Comparison of ENCODE assay signal across 1 cellular context in the genomic region with DNA sequence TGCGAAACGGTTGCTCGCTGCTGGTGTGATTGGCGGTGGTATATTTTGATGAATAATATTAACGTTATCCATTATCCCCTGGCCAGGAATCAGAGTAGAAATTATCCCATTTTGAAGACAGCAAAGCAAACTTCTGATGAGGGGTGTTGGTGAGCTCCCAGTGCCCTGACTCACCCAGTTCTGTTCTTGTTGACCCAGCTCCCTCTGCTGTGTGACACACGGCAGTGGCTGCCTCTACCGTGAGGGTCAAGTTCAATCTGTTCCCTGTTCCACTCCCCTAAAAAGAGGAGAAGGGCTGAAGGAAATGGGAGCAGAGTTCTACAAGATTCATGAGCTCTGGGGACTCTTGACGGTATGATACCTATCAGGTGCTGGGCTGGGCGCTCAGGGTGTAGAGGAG.
TF ChIP-seq lines count a peak whose summit lies in the region.

No MANE protein-coding gene starts in this region.

TF ChIP-seq in HepG2, 621 proteins besides CTCF, POLR2A, EP300 and RAD21:
- TF ChIP-seq, protein P1, sequence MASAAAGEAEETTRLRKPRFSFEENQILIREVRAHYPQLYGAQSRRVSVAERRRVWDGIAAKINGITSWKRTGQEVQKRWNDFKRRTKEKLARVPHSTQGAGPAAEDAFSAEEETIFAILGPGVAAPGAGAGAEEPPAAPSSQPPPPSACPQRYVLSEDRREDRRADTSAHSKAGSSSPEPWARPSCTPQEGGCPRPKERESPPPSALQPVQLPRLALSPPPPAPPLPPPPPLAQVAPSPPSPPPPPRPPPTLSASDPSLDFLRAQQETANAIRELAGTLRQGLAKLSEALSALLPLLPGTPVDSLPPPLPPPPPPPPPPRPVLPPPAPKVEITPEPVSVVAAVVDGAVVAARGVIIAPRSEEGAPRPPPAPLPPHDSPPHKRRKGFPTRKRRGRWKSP (CRISPR knock-in tag; IDR thresholded peaks at IDR 0.05): no peak
- peak; percentile 17 for TF ChIP-seq SKI (IDR thresholded peaks at IDR 0.05; ENCODE audit: partially characterized antibody)
- no peak for TF ChIP-seq THAP11 (CRISPR knock-in tag; IDR thresholded peaks at IDR 0.05)
- TF ChIP-seq ZBTB42 (CRISPR knock-in tag; IDR thresholded peaks at IDR 0.05): no peak
- TF ChIP-seq, protein P2, sequence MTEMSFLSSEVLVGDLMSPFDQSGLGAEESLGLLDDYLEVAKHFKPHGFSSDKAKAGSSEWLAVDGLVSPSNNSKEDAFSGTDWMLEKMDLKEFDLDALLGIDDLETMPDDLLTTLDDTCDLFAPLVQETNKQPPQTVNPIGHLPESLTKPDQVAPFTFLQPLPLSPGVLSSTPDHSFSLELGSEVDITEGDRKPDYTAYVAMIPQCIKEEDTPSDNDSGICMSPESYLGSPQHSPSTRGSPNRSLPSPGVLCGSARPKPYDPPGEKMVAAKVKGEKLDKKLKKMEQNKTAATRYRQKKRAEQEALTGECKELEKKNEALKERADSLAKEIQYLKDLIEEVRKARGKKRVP (CRISPR knock-in tag; IDR thresholded peaks at IDR 0.05): no peak
- no peak for TF ChIP-seq KAT2B (IDR thresholded peaks at IDR 0.05; ENCODE audit: borderline replicate concordance, low read depth, low read length)
- TF ChIP-seq SIX1 (CRISPR knock-in tag; IDR thresholded peaks at IDR 0.05; ENCODE audit: borderline replicate concordance): no peak
- TF ChIP-seq TAF15 (IDR thresholded peaks at IDR 0.05; ENCODE audit: low read depth, low read length, poor library complexity, severe bottlenecking): no peak
- no peak for TF ChIP-seq ZNF20 (CRISPR knock-in tag; IDR thresholded peaks at IDR 0.05)
- TF ChIP-seq MYC (CRISPR knock-in tag; IDR thresholded peaks at IDR 0.05; ENCODE audit: borderline replicate concordance): no peak
- no peak for TF ChIP-seq ZFP36L2 (CRISPR knock-in tag; IDR thresholded peaks at IDR 0.05)
- TF ChIP-seq NCOA2 (CRISPR knock-in tag; IDR thresholded peaks at IDR 0.05): no peak
- no peak for TF ChIP-seq ZNF660 (CRISPR knock-in tag; IDR thresholded peaks at IDR 0.05; ENCODE audit: borderline replicate concordance, low read depth)
- TF ChIP-seq FOSL2 (CRISPR knock-in tag; IDR thresholded peaks at IDR 0.05): peak; percentile 51
- peak; percentile 89 for TF ChIP-seq ZNF7 (CRISPR knock-in tag; IDR thresholded peaks at IDR 0.05)
- no peak for TF ChIP-seq DNMT1 (CRISPR knock-in tag; IDR thresholded peaks at IDR 0.05)
- no peak for TF ChIP-seq SALL1 (CRISPR knock-in tag; IDR thresholded peaks at IDR 0.05)
- no peak for TF ChIP-seq ZNF383 (CRISPR knock-in tag; IDR thresholded peaks at IDR 0.05; ENCODE audit: borderline replicate concordance)
- TF ChIP-seq FOXA3 (CRISPR knock-in tag; IDR thresholded peaks at IDR 0.05): no peak
- TF ChIP-seq, protein P3, sequence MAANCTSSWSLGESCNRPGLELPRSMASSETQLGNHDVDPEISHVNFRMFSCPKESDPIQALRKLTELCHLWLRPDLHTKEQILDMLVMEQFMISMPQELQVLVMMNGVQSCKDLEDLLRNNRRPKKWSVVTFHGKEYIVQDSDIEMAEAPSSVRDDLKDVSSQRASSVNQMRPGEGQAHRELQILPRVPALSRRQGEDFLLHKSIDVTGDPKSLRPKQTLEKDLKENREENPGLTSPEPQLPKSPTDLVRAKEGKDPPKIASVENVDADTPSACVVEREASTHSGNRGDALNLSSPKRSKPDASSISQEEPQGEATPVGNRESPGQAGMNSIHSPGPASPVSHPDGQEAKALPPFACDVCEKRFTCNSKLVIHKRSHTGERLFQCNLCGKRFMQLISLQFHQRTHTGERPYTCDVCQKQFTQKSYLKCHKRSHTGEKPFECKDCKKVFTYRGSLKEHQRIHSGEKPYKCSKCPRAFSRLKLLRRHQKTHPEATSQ (CRISPR knock-in tag; IDR thresholded peaks at IDR 0.05; ENCODE audit: borderline replicate concordance): no peak
- TF ChIP-seq GPN1 (CRISPR knock-in tag; IDR thresholded peaks at IDR 0.05; ENCODE audit: borderline replicate concordance): no peak
- TF ChIP-seq CBX1 (IDR thresholded peaks at IDR 0.05; ENCODE audit: low read depth): no peak
- no peak for TF ChIP-seq ELF3 (CRISPR knock-in tag; IDR thresholded peaks at IDR 0.05)
- TF ChIP-seq FOXA1 (IDR thresholded peaks at IDR 0.05): no peak
- TF ChIP-seq FOXA1 (CRISPR knock-in tag; IDR thresholded peaks at IDR 0.05): peak; percentile 46; the same call in 1 of the 2 replicates
- no peak for TF ChIP-seq ZNF839 (CRISPR knock-in tag; IDR thresholded peaks at IDR 0.05; ENCODE audit: borderline replicate concordance)
- TF ChIP-seq ZNF317 (CRISPR knock-in tag; IDR thresholded peaks at IDR 0.05): no peak
- TF ChIP-seq, protein P4, sequence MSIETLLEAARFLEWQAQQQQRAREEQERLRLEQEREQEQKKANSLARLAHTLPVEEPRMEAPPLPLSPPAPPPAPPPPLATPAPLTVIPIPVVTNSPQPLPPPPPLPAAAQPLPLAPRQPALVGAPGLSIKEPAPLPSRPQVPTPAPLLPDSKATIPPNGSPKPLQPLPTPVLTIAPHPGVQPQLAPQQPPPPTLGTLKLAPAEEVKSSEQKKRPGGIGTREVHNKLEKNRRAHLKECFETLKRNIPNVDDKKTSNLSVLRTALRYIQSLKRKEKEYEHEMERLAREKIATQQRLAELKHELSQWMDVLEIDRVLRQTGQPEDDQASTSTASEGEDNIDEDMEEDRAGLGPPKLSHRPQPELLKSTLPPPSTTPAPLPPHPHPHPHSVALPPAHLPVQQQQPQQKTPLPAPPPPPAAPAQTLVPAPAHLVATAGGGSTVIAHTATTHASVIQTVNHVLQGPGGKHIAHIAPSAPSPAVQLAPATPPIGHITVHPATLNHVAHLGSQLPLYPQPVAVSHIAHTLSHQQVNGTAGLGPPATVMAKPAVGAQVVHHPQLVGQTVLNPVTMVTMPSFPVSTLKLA (IDR thresholded peaks at IDR 0.05): no peak
- TF ChIP-seq, protein P5, sequence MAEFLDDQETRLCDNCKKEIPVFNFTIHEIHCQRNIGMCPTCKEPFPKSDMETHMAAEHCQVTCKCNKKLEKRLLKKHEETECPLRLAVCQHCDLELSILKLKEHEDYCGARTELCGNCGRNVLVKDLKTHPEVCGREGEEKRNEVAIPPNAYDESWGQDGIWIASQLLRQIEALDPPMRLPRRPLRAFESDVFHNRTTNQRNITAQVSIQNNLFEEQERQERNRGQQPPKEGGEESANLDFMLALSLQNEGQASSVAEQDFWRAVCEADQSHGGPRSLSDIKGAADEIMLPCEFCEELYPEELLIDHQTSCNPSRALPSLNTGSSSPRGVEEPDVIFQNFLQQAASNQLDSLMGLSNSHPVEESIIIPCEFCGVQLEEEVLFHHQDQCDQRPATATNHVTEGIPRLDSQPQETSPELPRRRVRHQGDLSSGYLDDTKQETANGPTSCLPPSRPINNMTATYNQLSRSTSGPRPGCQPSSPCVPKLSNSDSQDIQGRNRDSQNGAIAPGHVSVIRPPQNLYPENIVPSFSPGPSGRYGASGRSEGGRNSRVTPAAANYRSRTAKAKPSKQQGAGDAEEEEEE (CRISPR knock-in tag; IDR thresholded peaks at IDR 0.05; ENCODE audit: borderline replicate concordance): no peak
- TF ChIP-seq PCBP2 (optimal IDR thresholded peaks at IDR 0.05; ENCODE audit: low read depth, low read length, poor library complexity, severe bottlenecking): no peak
- no peak for TF ChIP-seq ZNF225 (CRISPR knock-in tag; IDR thresholded peaks at IDR 0.05)
- TF ChIP-seq, protein P6, sequence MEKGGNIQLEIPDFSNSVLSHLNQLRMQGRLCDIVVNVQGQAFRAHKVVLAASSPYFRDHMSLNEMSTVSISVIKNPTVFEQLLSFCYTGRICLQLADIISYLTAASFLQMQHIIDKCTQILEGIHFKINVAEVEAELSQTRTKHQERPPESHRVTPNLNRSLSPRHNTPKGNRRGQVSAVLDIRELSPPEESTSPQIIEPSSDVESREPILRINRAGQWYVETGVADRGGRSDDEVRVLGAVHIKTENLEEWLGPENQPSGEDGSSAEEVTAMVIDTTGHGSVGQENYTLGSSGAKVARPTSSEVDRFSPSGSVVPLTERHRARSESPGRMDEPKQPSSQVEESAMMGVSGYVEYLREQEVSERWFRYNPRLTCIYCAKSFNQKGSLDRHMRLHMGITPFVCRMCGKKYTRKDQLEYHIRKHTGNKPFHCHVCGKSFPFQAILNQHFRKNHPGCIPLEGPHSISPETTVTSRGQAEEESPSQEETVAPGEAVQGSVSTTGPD (CRISPR knock-in tag; IDR thresholded peaks at IDR 0.05): no peak
- no peak for TF ChIP-seq NFATC3 (CRISPR knock-in tag; IDR thresholded peaks at IDR 0.05)
- peak; percentile 28; the same call in 1 of the 2 replicates for TF ChIP-seq SMC3 (IDR thresholded peaks at IDR 0.05; ENCODE audit: low read length)
- TF ChIP-seq ZNF121 (CRISPR knock-in tag; IDR thresholded peaks at IDR 0.05): no peak
- TF ChIP-seq, protein P7, sequence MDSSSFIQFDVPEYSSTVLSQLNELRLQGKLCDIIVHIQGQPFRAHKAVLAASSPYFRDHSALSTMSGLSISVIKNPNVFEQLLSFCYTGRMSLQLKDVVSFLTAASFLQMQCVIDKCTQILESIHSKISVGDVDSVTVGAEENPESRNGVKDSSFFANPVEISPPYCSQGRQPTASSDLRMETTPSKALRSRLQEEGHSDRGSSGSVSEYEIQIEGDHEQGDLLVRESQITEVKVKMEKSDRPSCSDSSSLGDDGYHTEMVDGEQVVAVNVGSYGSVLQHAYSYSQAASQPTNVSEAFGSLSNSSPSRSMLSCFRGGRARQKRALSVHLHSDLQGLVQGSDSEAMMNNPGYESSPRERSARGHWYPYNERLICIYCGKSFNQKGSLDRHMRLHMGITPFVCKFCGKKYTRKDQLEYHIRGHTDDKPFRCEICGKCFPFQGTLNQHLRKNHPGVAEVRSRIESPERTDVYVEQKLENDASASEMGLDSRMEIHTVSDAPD (CRISPR knock-in tag; IDR thresholded peaks at IDR 0.05): no peak
- no peak for TF ChIP-seq SRSF1 (optimal IDR thresholded peaks at IDR 0.05; ENCODE audit: low read depth, low read length)
- no peak for TF ChIP-seq GATA4 (IDR thresholded peaks at IDR 0.05; ENCODE audit: borderline replicate concordance, low read depth)
- TF ChIP-seq SRSF4 (IDR thresholded peaks at IDR 0.05; ENCODE audit: low read depth, low read length, poor library complexity, severe bottlenecking): no peak
- no peak for TF ChIP-seq HNRNPH1 (optimal IDR thresholded peaks at IDR 0.05; ENCODE audit: low read depth, low read length)
- TF ChIP-seq ZBTB21 (CRISPR knock-in tag; IDR thresholded peaks at IDR 0.05): no peak
- TF ChIP-seq, protein P8, sequence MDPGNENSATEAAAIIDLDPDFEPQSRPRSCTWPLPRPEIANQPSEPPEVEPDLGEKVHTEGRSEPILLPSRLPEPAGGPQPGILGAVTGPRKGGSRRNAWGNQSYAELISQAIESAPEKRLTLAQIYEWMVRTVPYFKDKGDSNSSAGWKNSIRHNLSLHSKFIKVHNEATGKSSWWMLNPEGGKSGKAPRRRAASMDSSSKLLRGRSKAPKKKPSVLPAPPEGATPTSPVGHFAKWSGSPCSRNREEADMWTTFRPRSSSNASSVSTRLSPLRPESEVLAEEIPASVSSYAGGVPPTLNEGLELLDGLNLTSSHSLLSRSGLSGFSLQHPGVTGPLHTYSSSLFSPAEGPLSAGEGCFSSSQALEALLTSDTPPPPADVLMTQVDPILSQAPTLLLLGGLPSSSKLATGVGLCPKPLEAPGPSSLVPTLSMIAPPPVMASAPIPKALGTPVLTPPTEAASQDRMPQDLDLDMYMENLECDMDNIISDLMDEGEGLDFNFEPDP (CRISPR knock-in tag; conservative IDR thresholded peaks at IDR 0.05): no peak
- TF ChIP-seq NCOA1 (CRISPR knock-in tag; IDR thresholded peaks at IDR 0.05): no peak
- peak; percentile 21; the same call in 1 of the 2 replicates for TF ChIP-seq STAG1 (CRISPR knock-in tag; IDR thresholded peaks at IDR 0.05)
- no peak for TF ChIP-seq NR2F6 (IDR thresholded peaks at IDR 0.05)
- no peak for TF ChIP-seq NR2F6 (CRISPR knock-in tag; IDR thresholded peaks at IDR 0.05)
- no peak for TF ChIP-seq ZNF251 (CRISPR knock-in tag; IDR thresholded peaks at IDR 0.05)
- TF ChIP-seq RARA (CRISPR knock-in tag; IDR thresholded peaks at IDR 0.05): 0 out of 2 replicates have a peak, but pooled peaks have one; percentile 23
- no peak for TF ChIP-seq ZNF274 (CRISPR knock-in tag; IDR thresholded peaks at IDR 0.05)
